Comparison of ENCODE assay signal across 1 cellular context in the genomic region with DNA sequence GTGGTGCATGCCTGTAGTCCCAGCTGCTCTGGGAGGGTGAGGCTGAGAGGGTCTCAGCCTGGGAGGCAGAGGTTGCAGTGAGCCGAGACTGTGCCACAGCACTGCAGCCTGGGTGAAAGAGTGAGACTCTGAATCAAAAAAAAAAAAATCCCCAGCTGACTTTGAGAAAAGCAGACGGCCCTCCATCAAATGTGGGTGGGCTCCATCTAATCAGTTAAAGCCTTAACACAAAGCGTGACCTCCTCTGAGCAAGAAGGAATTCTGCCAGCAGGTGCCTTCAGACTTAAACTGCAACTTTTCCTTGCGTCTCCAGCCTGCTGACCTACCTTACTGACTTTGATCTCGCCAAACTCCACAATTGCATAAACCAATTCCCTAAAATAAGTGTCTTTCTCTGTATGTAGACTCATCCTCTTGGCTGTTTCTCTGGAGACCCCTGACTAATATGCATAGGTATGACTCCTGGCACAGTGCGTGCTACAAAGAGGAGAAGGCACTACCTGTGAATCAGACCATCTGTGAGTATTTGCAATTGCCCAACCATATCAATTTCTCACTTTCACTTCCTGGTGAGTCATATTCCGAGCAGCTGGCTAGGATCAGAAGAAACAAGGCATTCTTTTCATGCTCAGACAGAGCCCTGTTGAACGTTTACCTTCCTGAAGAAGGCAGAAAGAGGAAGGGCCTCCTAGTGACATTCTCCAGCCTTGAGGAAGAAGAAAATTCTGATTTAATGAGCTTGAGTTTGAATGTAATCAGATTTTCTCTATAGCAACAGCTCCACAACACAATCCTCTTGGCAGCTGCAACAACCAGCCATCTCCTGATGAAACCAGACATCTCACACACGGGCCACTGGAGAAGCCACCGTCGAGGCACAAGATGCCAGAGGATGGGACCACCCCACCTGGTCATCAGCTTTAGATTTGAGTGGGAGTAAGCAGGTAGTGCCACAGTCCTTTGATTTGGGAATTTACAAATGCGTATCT.
A peak's percentile ranks its signal among the peaks of the same experiment; 100 is the strongest.
TF ChIP-seq lines count a peak whose summit lies in the region.

No MANE protein-coding gene starts in this region.

TF ChIP-seq in HepG2, 621 proteins besides CTCF, POLR2A, EP300 and RAD21 (continued from another document and continues in another):
- TF ChIP-seq, protein P1, sequence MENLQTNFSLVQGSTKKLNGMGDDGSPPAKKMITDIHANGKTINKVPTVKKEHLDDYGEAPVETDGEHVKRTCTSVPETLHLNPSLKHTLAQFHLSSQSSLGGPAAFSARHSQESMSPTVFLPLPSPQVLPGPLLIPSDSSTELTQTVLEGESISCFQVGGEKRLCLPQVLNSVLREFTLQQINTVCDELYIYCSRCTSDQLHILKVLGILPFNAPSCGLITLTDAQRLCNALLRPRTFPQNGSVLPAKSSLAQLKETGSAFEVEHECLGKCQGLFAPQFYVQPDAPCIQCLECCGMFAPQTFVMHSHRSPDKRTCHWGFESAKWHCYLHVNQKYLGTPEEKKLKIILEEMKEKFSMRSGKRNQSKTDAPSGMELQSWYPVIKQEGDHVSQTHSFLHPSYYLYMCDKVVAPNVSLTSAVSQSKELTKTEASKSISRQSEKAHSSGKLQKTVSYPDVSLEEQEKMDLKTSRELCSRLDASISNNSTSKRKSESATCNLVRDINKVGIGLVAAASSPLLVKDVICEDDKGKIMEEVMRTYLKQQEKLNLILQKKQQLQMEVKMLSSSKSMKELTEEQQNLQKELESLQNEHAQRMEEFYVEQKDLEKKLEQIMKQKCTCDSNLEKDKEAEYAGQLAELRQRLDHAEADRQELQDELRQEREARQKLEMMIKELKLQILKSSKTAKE (CRISPR knock-in tag; IDR thresholded peaks at IDR 0.05; ENCODE audit: borderline replicate concordance) = peak; percentile 58; the same call in 1 of the 2 replicates
- TF ChIP-seq HOXA3 (CRISPR knock-in tag; IDR thresholded peaks at IDR 0.05) (peak; percentile 54; the same call in 1 of the 2 replicates), TEAD3 (CRISPR knock-in tag; optimal IDR thresholded peaks at IDR 0.05; ENCODE audit: borderline replicate concordance) (peak; percentile 91), RXRB (CRISPR knock-in tag; IDR thresholded peaks at IDR 0.05; ENCODE audit: borderline replicate concordance) (peak; percentile 77), SOX5 (CRISPR knock-in tag; IDR thresholded peaks at IDR 0.05; ENCODE audit: borderline replicate concordance) (peak; percentile 84; the same call in 1 of the 2 replicates), GATAD2A (CRISPR knock-in tag; IDR thresholded peaks at IDR 0.05) (peak; percentile 95), CHD2 (IDR thresholded peaks at IDR 0.05; ENCODE audit: low read depth, low read length) (no peak), ZNF282 (IDR thresholded peaks at IDR 0.05; ENCODE audit: partially characterized antibody) (no peak), ZBTB40 (IDR thresholded peaks at IDR 0.05) (no peak), ZBTB40 (CRISPR knock-in tag; IDR thresholded peaks at IDR 0.05) (no peak), PAWR (CRISPR knock-in tag; IDR thresholded peaks at IDR 0.05; ENCODE audit: borderline replicate concordance) (no peak), KLF15 (CRISPR knock-in tag; IDR thresholded peaks at IDR 0.05; ENCODE audit: borderline replicate concordance) (no peak), SAFB2 (CRISPR knock-in tag; IDR thresholded peaks at IDR 0.05; ENCODE audit: borderline replicate concordance, low read depth) (no peak), ZNF792 (CRISPR knock-in tag; IDR thresholded peaks at IDR 0.05) (peak; percentile 73), YEATS2 (CRISPR knock-in tag; IDR thresholded peaks at IDR 0.05; ENCODE audit: borderline replicate concordance) (no peak; the same call in 1 of the 2 replicates), ZMAT3 (CRISPR knock-in tag; conservative IDR thresholded peaks at IDR 0.05) (0 out of 2 replicates have a peak, but pooled peaks have one; percentile 52), ERF (CRISPR knock-in tag; IDR thresholded peaks at IDR 0.05) (peak; percentile 89), PAX8 (CRISPR knock-in tag; IDR thresholded peaks at IDR 0.05; ENCODE audit: borderline replicate concordance) (no peak), HDAC1 (CRISPR knock-in tag; IDR thresholded peaks at IDR 0.05) (peak; percentile 67; the same call in 1 of the 2 replicates), ZNF670 (CRISPR knock-in tag; IDR thresholded peaks at IDR 0.05; ENCODE audit: borderline replicate concordance) (no peak), HDAC2 (CRISPR knock-in tag; IDR thresholded peaks at IDR 0.05) (peak; percentile 73), HOXA9 (CRISPR knock-in tag; IDR thresholded peaks at IDR 0.05; ENCODE audit: borderline replicate concordance) (no peak), DPF2 (CRISPR knock-in tag; IDR thresholded peaks at IDR 0.05; ENCODE audit: borderline replicate concordance, low read depth) (peak; percentile 86), HMGA1 (CRISPR knock-in tag; conservative IDR thresholded peaks at IDR 0.05) (no peak), NFE2 (CRISPR knock-in tag; IDR thresholded peaks at IDR 0.05) (no peak), GTF3A (CRISPR knock-in tag; conservative IDR thresholded peaks at IDR 0.05) (no peak), POLR2AphosphoS5 (IDR thresholded peaks at IDR 0.05; ENCODE audit: low read depth, low read length) (no peak), MIXL1 (CRISPR knock-in tag; IDR thresholded peaks at IDR 0.05) (no peak), ZHX1 (CRISPR knock-in tag; IDR thresholded peaks at IDR 0.05; ENCODE audit: low read depth) (no peak), ZNF256 (CRISPR knock-in tag; conservative IDR thresholded peaks at IDR 0.05) (no peak), JDP2 (CRISPR knock-in tag; IDR thresholded peaks at IDR 0.05; ENCODE audit: borderline replicate concordance) (no peak), TRIM24 (CRISPR knock-in tag; IDR thresholded peaks at IDR 0.05) (peak; percentile 73; the same call in 1 of the 2 replicates), DMTF1 (CRISPR knock-in tag; IDR thresholded peaks at IDR 0.05) (no peak)
- TF ChIP-seq, protein P2, sequence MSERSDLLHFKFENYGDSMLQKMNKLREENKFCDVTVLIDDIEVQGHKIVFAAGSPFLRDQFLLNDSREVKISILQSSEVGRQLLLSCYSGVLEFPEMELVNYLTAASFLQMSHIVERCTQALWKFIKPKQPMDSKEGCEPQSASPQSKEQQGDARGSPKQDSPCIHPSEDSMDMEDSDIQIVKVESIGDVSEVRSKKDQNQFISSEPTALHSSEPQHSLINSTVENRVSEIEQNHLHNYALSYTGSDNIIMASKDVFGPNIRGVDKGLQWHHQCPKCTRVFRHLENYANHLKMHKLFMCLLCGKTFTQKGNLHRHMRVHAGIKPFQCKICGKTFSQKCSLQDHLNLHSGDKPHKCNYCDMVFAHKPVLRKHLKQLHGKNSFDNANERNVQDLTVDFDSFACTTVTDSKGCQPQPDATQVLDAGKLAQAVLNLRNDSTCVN (CRISPR knock-in tag; IDR thresholded peaks at IDR 0.05; ENCODE audit: borderline replicate concordance) = no peak
- TF ChIP-seq, protein P3, sequence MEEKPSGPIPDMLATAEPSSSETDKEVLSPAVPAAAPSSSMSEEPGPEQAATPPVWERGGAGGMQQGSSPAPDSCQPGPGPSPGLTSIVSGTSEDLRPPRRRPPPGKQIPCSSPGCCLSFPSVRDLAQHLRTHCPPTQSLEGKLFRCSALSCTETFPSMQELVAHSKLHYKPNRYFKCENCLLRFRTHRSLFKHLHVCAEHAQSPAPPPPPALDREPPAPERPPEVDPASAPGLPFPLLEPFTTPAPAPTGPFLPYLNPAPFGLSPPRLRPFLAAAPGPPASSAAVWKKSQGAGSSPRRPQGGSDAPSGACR (CRISPR knock-in tag; IDR thresholded peaks at IDR 0.05) = no peak
- TF ChIP-seq, protein P4, sequence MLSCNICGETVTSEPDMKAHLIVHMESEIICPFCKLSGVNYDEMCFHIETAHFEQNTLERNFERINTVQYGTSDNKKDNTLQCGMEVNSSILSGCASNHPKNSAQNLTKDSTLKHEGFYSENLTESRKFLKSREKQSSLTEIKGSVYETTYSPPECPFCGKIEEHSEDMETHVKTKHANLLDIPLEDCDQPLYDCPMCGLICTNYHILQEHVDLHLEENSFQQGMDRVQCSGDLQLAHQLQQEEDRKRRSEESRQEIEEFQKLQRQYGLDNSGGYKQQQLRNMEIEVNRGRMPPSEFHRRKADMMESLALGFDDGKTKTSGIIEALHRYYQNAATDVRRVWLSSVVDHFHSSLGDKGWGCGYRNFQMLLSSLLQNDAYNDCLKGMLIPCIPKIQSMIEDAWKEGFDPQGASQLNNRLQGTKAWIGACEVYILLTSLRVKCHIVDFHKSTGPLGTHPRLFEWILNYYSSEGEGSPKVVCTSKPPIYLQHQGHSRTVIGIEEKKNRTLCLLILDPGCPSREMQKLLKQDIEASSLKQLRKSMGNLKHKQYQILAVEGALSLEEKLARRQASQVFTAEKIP (CRISPR knock-in tag; IDR thresholded peaks at IDR 0.05; ENCODE audit: borderline replicate concordance) = no peak
